ENCODE assay signal across 8 cellular contexts in genomic region chr9:6566409-6567139, GRCh38.
DNase-seq lines count a peak whose midpoint lies in the region; ATAC-seq, FAIRE-seq and TF ChIP-seq lines count a peak whose summit lies in the region.

No MANE protein-coding gene starts in this region.

- H3K4me1 ChIP-seq in keratinocyte (ENCODE audit: control insufficient read depth, extremely low read depth, insufficient read depth, low read length): peaks cover 30% of the 10 kb centered on the region

- intact Hi-C loops in left colon (cut with DNase I, micrococcal nuclease): loop anchor here (5.0 to 10.0 kb wide), 2 partner anchors 212 to 214 kb away; no protein-coding TSS in a partner anchor

- H3K4me2 ChIP-seq in keratinocyte (ENCODE audit: control insufficient read depth, extremely low read depth, insufficient read depth, low read depth, low read length): peak overlapping the region; percentile 91

- no peaks in the 10 kb centered on the region for H3K27me3 ChIP-seq in keratinocyte (ENCODE audit: control insufficient read depth, extremely low read depth, insufficient read depth, low read length)

- H3K79me2 ChIP-seq in keratinocyte (ENCODE audit: control insufficient read depth, insufficient read depth, low read length): no peaks in the 10 kb centered on the region

- TF ChIP-seq CTCF in keratinocyte (optimal IDR thresholded peaks at IDR 0.05 in 1 of 3, IDR thresholded peaks at IDR 0.05 in 1 of 3, conservative IDR thresholded peaks at IDR 0.05 in 1 of 3; ENCODE audit: extremely low read depth in 1 of 3, insufficient read depth in 2 of 3, low read length in 3 of 3): no peak

- peak overlapping the region in 2 of 3 experiments; percentile 59 to 71 for H3K4me3 ChIP-seq in keratinocyte (ENCODE audit: control insufficient read depth in 2 of 3, extremely low read depth in 1 of 3, insufficient read depth in 2 of 3, low read depth in 1 of 3, low read length in 3 of 3)

- FAIRE-seq in keratinocyte (lab: Jason Lieb, UNC): peak; percentile 96

- peak; percentile 72 for ATAC-seq in HG03039 (IDR thresholded peaks at IDR 0.05; ENCODE audit: unreplicated experiment)
- ATAC-seq in left colon: no peak
- ATAC-seq in GM18868 (IDR thresholded peaks at IDR 0.05; ENCODE audit: unreplicated experiment): no peak

- H3K27ac ChIP-seq in keratinocyte (ENCODE audit: control insufficient read depth, insufficient read depth, low read length): peak overlapping the region; percentile 100

- H3K36me3 ChIP-seq in keratinocyte (ENCODE audit: control insufficient read depth in 2 of 2, extremely low read depth in 1 of 2, insufficient read depth in 2 of 2, low read length in 2 of 2): no peaks in the 10 kb centered on the region

- POLR2A ChIA-PET in HEK293T (lab: Yijun Ruan, JAX): no interaction called here

- no peaks in the 10 kb centered on the region for H4K20me1 ChIP-seq in keratinocyte (ENCODE audit: control insufficient read depth, extremely low read depth, insufficient read depth, low read length)

- no peaks in the 10 kb centered on the region for H3K9me3 ChIP-seq in keratinocyte (ENCODE audit: control insufficient read depth, low read depth, low read length)

- dilution Hi-C loops in keratinocyte (cut with MboI; ENCODE audit: extremely low pct_ligation_motif_present, low sequenced_read_pairs): no loop called here

- H3K9me1 ChIP-seq in keratinocyte (ENCODE audit: control insufficient read depth, extremely low read depth, insufficient read depth, low read length): no peaks in the 10 kb centered on the region

- CTCF ChIA-PET in HEK293T (lab: Yijun Ruan, JAX): no interaction called here

- DNase-seq in COLO829 (ENCODE audit: low spot score) (peak; percentile 74), keratinocyte (ENCODE audit: low read depth, low spot score) (peak; percentile 95), HEK293T (ENCODE audit: extremely low spot score) (no peak), left colon (no peak), HUDEP-2 (lab: John Stamatoyannopoulos, UW; ENCODE audit: unreplicated experiment in 76 of 76) (no peak)
- peak; percentile 59 for DNase-seq in activated CD8-positive, alpha-beta memory T cell treated with anti-CD3 and anti-CD28 coated beads for 24 hours

- peak overlapping the region; percentile 91 for H3K9ac ChIP-seq in keratinocyte (ENCODE audit: control insufficient read depth, extremely low read depth, insufficient read depth, low read length)

- H2AFZ ChIP-seq in keratinocyte (ENCODE audit: control insufficient read depth, low read length): peak overlapping the region; percentile 64

TF ChIP-seq in HEK293T, 16 proteins besides CTCF, POLR2A, EP300 and RAD21:
- TF ChIP-seq NFRKB (IDR thresholded peaks at IDR 0.05) (no peak), SUZ12 (IDR thresholded peaks at IDR 0.05) (no peak), FOXK2 (IDR thresholded peaks at IDR 0.05) (no peak), FOXA1 (IDR thresholded peaks at IDR 0.05) (no peak), TARDBP (IDR thresholded peaks at IDR 0.05) (no peak), PKNOX1 (IDR thresholded peaks at IDR 0.05) (no peak), LEF1 (IDR thresholded peaks at IDR 0.05; ENCODE audit: borderline replicate concordance) (no peak), FOXM1 (IDR thresholded peaks at IDR 0.05; ENCODE audit: borderline replicate concordance) (no peak), L3MBTL2 (conservative IDR thresholded peaks at IDR 0.05) (no peak), BHLHE40 (IDR thresholded peaks at IDR 0.05; ENCODE audit: borderline replicate concordance) (no peak), ZNF384 (IDR thresholded peaks at IDR 0.05) (no peak), SP1 (IDR thresholded peaks at IDR 0.05) (no peak), ELF4 (IDR thresholded peaks at IDR 0.05) (no peak), HDGF (IDR thresholded peaks at IDR 0.05; ENCODE audit: borderline replicate concordance) (no peak), ARNT (IDR thresholded peaks at IDR 0.05) (no peak), CTBP1 (IDR thresholded peaks at IDR 0.05; ENCODE audit: borderline replicate concordance) (no peak)

Comparison
In these comparisons a context has a peak if more than half of its experiments do, and no peak if none do; other contexts are left out.
1. DNase-seq: peak in COLO829 (single experiment), activated CD8-positive, alpha-beta memory T cell treated with anti-CD3 and anti-CD28 coated beads for 24 hours (single experiment) and keratinocyte (single experiment); none in HEK293T (single experiment), left colon (0 of 2) and HUDEP-2 (0 of 76).